In genomic region chr1:219027161-219027673, GRCh38 we compare ENCODE assay signal across 19 cellular contexts.
"Had no signal": no experiment of that assay in that cellular context is flagged by ENCODE, and none has a peak within 500 bp of the region (broad histone marks: within the 10 kb centered on the region; RNA-seq: fewer than 3 reads in every experiment).

No MANE protein-coding gene starts in this region.

- H3K27me3 ChIP-seq: dorsolateral prefrontal cortex, gastroesophageal sphincter, heart right ventricle had no signal

- H3K36me3 ChIP-seq: gastroesophageal sphincter, heart right ventricle, left ventricle myocardium inferior had no signal

- H3K4me1 ChIP-seq: gastroesophageal sphincter, heart right ventricle, left ventricle myocardium inferior had no signal

- H3K27me3 Mint-ChIP-seq: activated CD4-positive, alpha-beta memory T cell treated with anti-CD3 and anti-CD28 coated beads, Interleukin-2, amount 10 ng/mL, durations not matched to agents 7 days and 5 days; activated CD8-positive, alpha-beta memory T cell treated with anti-CD3 and anti-CD28 coated beads, Interleukin-2, amount 10 ng/mL, durations not matched to agents 7 days and 5 days; activated naive CD8-positive, alpha-beta T cell treated with anti-CD3 and anti-CD28 coated beads, Interleukin-2, amount 10 ng/mL, durations not matched to agents 7 days and 5 days; activated T-cell treated with anti-CD3 and anti-CD28 coated beads, Interleukin-2, amount 50 U/mL, for 24 hours; brain; progenitor cell of endocrine pancreas; stimulated activated naive B cell treated with anti-CD40 and anti-IgM and Interleukin-4, amounts not matched to agents 10 μg/mL and 1 μg/mL and 100 μg/mL, for 72 hours had no signal

- H3K27ac Mint-ChIP-seq: activated CD4-positive, alpha-beta memory T cell treated with anti-CD3 and anti-CD28 coated beads, Interleukin-2, amount 10 ng/mL, durations not matched to agents 7 days and 5 days; activated CD8-positive, alpha-beta memory T cell treated with anti-CD3 and anti-CD28 coated beads, Interleukin-2, amount 10 ng/mL, durations not matched to agents 7 days and 5 days; activated naive CD8-positive, alpha-beta T cell treated with anti-CD3 and anti-CD28 coated beads, Interleukin-2, amount 10 ng/mL, durations not matched to agents 7 days and 5 days; activated T-cell treated with anti-CD3 and anti-CD28 coated beads, Interleukin-2, amount 50 U/mL, for 24 hours; activated T-helper 2 cell treated with anti-CD3 and anti-CD28 coated beads, Interferon-gamma antibody, Interleukin-2, Interleukin-4, amounts not matched to agents 10 μg/mL and 5 μg/mL and 100 μg/mL, durations not matched to agents 14 hours and 24 hours and 36 hours; brain; immature natural killer cell; progenitor cell of endocrine pancreas; stimulated activated naive B cell treated with anti-CD40 and anti-IgM and Interleukin-4, amounts not matched to agents 10 μg/mL and 1 μg/mL and 100 μg/mL, for 72 hours had no signal

- ATAC-seq: activated CD8-positive, alpha-beta memory T cell treated with anti-CD3 and anti-CD28 coated beads, Interleukin-2, amount 10 ng/mL, durations not matched to agents 7 days and 5 days; gastroesophageal sphincter; heart right ventricle; stimulated activated naive B cell treated with anti-CD40 and anti-IgM and Interleukin-4, amounts not matched to agents 10 μg/mL and 1 μg/mL and 100 μg/mL, for 72 hours had no signal

- H3K4me3 Mint-ChIP-seq: activated CD4-positive, alpha-beta memory T cell treated with anti-CD3 and anti-CD28 coated beads, Interleukin-2, amount 10 ng/mL, durations not matched to agents 7 days and 5 days; activated CD8-positive, alpha-beta memory T cell treated with anti-CD3 and anti-CD28 coated beads, Interleukin-2, amount 10 ng/mL, durations not matched to agents 7 days and 5 days; activated naive CD8-positive, alpha-beta T cell treated with anti-CD3 and anti-CD28 coated beads, Interleukin-2, amount 10 ng/mL, durations not matched to agents 7 days and 5 days; activated T-cell treated with anti-CD3 and anti-CD28 coated beads, Interleukin-2, amount 50 U/mL, for 24 hours; brain; immature natural killer cell; stimulated activated naive B cell treated with anti-CD40 and anti-IgM and Interleukin-4, amounts not matched to agents 10 μg/mL and 1 μg/mL and 100 μg/mL, for 72 hours had no signal

- H3K9me3 Mint-ChIP-seq: activated CD4-positive, alpha-beta memory T cell treated with anti-CD3 and anti-CD28 coated beads, Interleukin-2, amount 10 ng/mL, durations not matched to agents 7 days and 5 days; activated T-helper 2 cell treated with anti-CD3 and anti-CD28 coated beads, Interferon-gamma antibody, Interleukin-2, Interleukin-4, amounts not matched to agents 10 μg/mL and 5 μg/mL and 100 μg/mL, durations not matched to agents 14 hours and 24 hours and 36 hours had no signal

- H3K27ac ChIP-seq: dorsolateral prefrontal cortex, gastroesophageal sphincter, heart right ventricle, left ventricle myocardium inferior had no signal

- H3K4me3 ChIP-seq: dorsolateral prefrontal cortex, gastroesophageal sphincter, heart right ventricle, left ventricle myocardium inferior had no signal

- H3K4me1 Mint-ChIP-seq: activated CD4-positive, alpha-beta memory T cell treated with anti-CD3 and anti-CD28 coated beads, Interleukin-2, amount 10 ng/mL, durations not matched to agents 7 days and 5 days; activated CD8-positive, alpha-beta memory T cell treated with anti-CD3 and anti-CD28 coated beads, Interleukin-2, amount 10 ng/mL, durations not matched to agents 7 days and 5 days; activated naive CD8-positive, alpha-beta T cell treated with anti-CD3 and anti-CD28 coated beads, Interleukin-2, amount 10 ng/mL, durations not matched to agents 7 days and 5 days; brain; immature natural killer cell; stimulated activated naive B cell treated with anti-CD40 and anti-IgM and Interleukin-4, amounts not matched to agents 10 μg/mL and 1 μg/mL and 100 μg/mL, for 72 hours had no signal

- DNase-seq: activated CD4-positive, alpha-beta memory T cell treated with anti-CD3 and anti-CD28 coated beads, Interleukin-2, amount 10 ng/mL, durations not matched to agents 7 days and 5 days; activated CD4-positive, alpha-beta T cell treated with anti-CD3 and anti-CD28 coated beads for 48 hours; activated CD4-positive, CD25-positive, alpha-beta regulatory T cell; activated CD8-positive, alpha-beta memory T cell treated with anti-CD3 and anti-CD28 coated beads, Interleukin-2, amount 10 ng/mL, durations not matched to agents 7 days and 5 days; activated naive CD4-positive, alpha-beta T cell treated with Interleukin-2 at 50 U/mL for 16 hours; activated naive CD8-positive, alpha-beta T cell treated with anti-CD3 and anti-CD28 coated beads, Interleukin-2, amount 10 ng/mL, durations not matched to agents 7 days and 5 days; activated T-cell treated with anti-CD3 and anti-CD28 coated beads, Interleukin-2, amount 50 U/mL, for 24 hours; anterior cingulate cortex; caudate nucleus; dorsolateral prefrontal cortex; heart right ventricle; immature natural killer cell; kidney glomerular epithelial cell; left ventricle myocardium inferior; stimulated activated naive B cell treated with anti-CD40 and anti-IgM and Interleukin-4, amounts not matched to agents 10 μg/mL and 1 μg/mL and 100 μg/mL, for 72 hours had no signal

- H3K9me3 ChIP-seq: gastroesophageal sphincter, heart right ventricle, left ventricle myocardium inferior had no signal

- H3K36me3 Mint-ChIP-seq: activated CD8-positive, alpha-beta memory T cell treated with anti-CD3 and anti-CD28 coated beads, Interleukin-2, amount 10 ng/mL, durations not matched to agents 7 days and 5 days; activated naive CD8-positive, alpha-beta T cell treated with anti-CD3 and anti-CD28 coated beads, Interleukin-2, amount 10 ng/mL, durations not matched to agents 7 days and 5 days; brain; immature natural killer cell had no signal
